ENCODE assay signal across 8 cellular contexts in genomic region chr1:113811353-113811887, GRCh38. TPM values are rescaled to one million over a fixed set of nuclear protein-coding genes. Genes with fewer than 3 reads are reported as not detected.
DNase-seq lines count a peak whose midpoint lies in the region; ATAC-seq and TF ChIP-seq lines count a peak whose summit lies in the region.

No MANE protein-coding gene starts in this region.

- H3K4me1 ChIP-seq in osteoblast (ENCODE audit: insufficient read depth, low read length): peaks cover 15% of the 10 kb centered on the region

- no peaks in the 10 kb centered on the region for H3K9me3 Mint-ChIP-seq in activated T-helper 2 cell treated with anti-CD3 and anti-CD28 coated beads, Interferon-gamma antibody, Interleukin-2, Interleukin-4, amounts not matched to agents 10 μg/mL and 5 μg/mL and 100 μg/mL, durations not matched to agents 14 hours and 24 hours and 36 hours
- H3K9me3 Mint-ChIP-seq in glutamatergic neuron (ENCODE audit: unreplicated experiment): peaks cover 9% of the 10 kb centered on the region

- peak overlapping the region; percentile 95 for H3K27ac Mint-ChIP-seq in activated T-helper 2 cell treated with anti-CD3 and anti-CD28 coated beads, Interferon-gamma antibody, Interleukin-2, Interleukin-4, amounts not matched to agents 10 μg/mL and 5 μg/mL and 100 μg/mL, durations not matched to agents 14 hours and 24 hours and 36 hours
- H3K27ac Mint-ChIP-seq in glutamatergic neuron (ENCODE audit: unreplicated experiment): peak overlapping the region; percentile 93

- no peaks in the 10 kb centered on the region for H3K9me3 ChIP-seq in osteoblast (ENCODE audit: low read depth, low read length)

- no peaks in the 10 kb centered on the region for H3K27me3 ChIP-seq in osteoblast (ENCODE audit: insufficient read depth, low read length)

- H3K36me3 ChIP-seq in osteoblast (ENCODE audit: insufficient read depth, low read length): no peaks in the 10 kb centered on the region

- peak overlapping the region; percentile 97 for H3K4me3 Mint-ChIP-seq in activated T-helper 2 cell treated with anti-CD3 and anti-CD28 coated beads, Interferon-gamma antibody, Interleukin-2, Interleukin-4, amounts not matched to agents 10 μg/mL and 5 μg/mL and 100 μg/mL, durations not matched to agents 14 hours and 24 hours and 36 hours (ENCODE audit: low read depth)
- peak overlapping the region; percentile 99 for H3K4me3 Mint-ChIP-seq in glutamatergic neuron (ENCODE audit: unreplicated experiment)

- peaks cover 9% of the 10 kb centered on the region for H4K20me1 ChIP-seq in osteoblast (ENCODE audit: insufficient read depth, low read length)

- peak overlapping the region; percentile 97 for H3K4me3 ChIP-seq in osteoblast (ENCODE audit: insufficient read depth, low read length)

- H2AFZ ChIP-seq in osteoblast (ENCODE audit: low read length): peak overlapping the region; percentile 93

- H3K27me3 Mint-ChIP-seq in activated T-helper 2 cell treated with anti-CD3 and anti-CD28 coated beads, Interferon-gamma antibody, Interleukin-2, Interleukin-4, amounts not matched to agents 10 μg/mL and 5 μg/mL and 100 μg/mL, durations not matched to agents 14 hours and 24 hours and 36 hours (ENCODE audit: low read depth): no peaks in the 10 kb centered on the region
- peaks cover 14% of the 10 kb centered on the region for H3K27me3 Mint-ChIP-seq in glutamatergic neuron (ENCODE audit: unreplicated experiment)

- H3K27ac ChIP-seq in osteoblast (ENCODE audit: low read depth, low read length): peak overlapping the region; percentile 80

- peak; percentile 40 for DNase-seq in EL
- peak; percentile 57 for DNase-seq in NCI-H146 (lab: John Stamatoyannopoulos, UW)
- DNase-seq in activated T-helper 2 cell treated with anti-CD3 and anti-CD28 coated beads, Interferon-gamma antibody, Interleukin-2, Interleukin-4, amounts not matched to agents 10 μg/mL and 5 μg/mL and 100 μg/mL, durations not matched to agents 14 hours and 24 hours and 36 hours (ENCODE audit: low spot score): peak; percentile 30
- DNase-seq in glutamatergic neuron: peak; percentile 31
- DNase-seq in osteoblast (ENCODE audit: insufficient read length, low spot score, missing footprints): peak; percentile 80
- DNase-seq in amniotic stem cell (lab: John Stamatoyannopoulos, UW): no peak

- H3K4me2 ChIP-seq in osteoblast (ENCODE audit: insufficient read depth, low read length): peak overlapping the region; percentile 92

- H3K4me1 Mint-ChIP-seq in activated T-helper 2 cell treated with anti-CD3 and anti-CD28 coated beads, Interferon-gamma antibody, Interleukin-2, Interleukin-4, amounts not matched to agents 10 μg/mL and 5 μg/mL and 100 μg/mL, durations not matched to agents 14 hours and 24 hours and 36 hours (ENCODE audit: low read depth): peaks cover 27% of the 10 kb centered on the region
- H3K4me1 Mint-ChIP-seq in glutamatergic neuron (ENCODE audit: low read depth, unreplicated experiment): peaks cover 7% of the 10 kb centered on the region

- H3K36me3 Mint-ChIP-seq in activated T-helper 2 cell treated with anti-CD3 and anti-CD28 coated beads, Interferon-gamma antibody, Interleukin-2, Interleukin-4, amounts not matched to agents 10 μg/mL and 5 μg/mL and 100 μg/mL, durations not matched to agents 14 hours and 24 hours and 36 hours (ENCODE audit: low read depth): peaks cover 50% of the 10 kb centered on the region
- no peaks in the 10 kb centered on the region for H3K36me3 Mint-ChIP-seq in glutamatergic neuron (ENCODE audit: unreplicated experiment)

- TF ChIP-seq CTCF in glutamatergic neuron (IDR thresholded peaks at IDR 0.05; ENCODE audit: partially characterized antibody, unreplicated experiment) (no peak), osteoblast (IDR thresholded peaks at IDR 0.05; ENCODE audit: extremely low read depth, low read depth, low read length) (no peak)

- intact Hi-C loops in activated T-helper 2 cell treated with anti-CD3 and anti-CD28 coated beads, Interferon-gamma antibody, Interleukin-2, Interleukin-4, amounts not matched to agents 10 μg/mL and 5 μg/mL and 100 μg/mL, durations not matched to agents 14 hours and 24 hours and 36 hours (cut with micrococcal nuclease): no loop called here

- peaks cover 56% of the 10 kb centered on the region for H3K79me2 ChIP-seq in osteoblast (ENCODE audit: insufficient read depth, low read length)

- ATAC-seq in GM21723 (IDR thresholded peaks at IDR 0.05; ENCODE audit: unreplicated experiment): peak; percentile 44
- ATAC-seq in HG03342 (IDR thresholded peaks at IDR 0.05; ENCODE audit: unreplicated experiment): no peak

RNA-seq across cellular contexts. Expression of gene RSBN1, which starts 0.9 kb away (rescaled TPM):
- 21.5 and 23.4 TPM in 2 replicates for total RNA-seq in activated T-helper 2 cell treated with anti-CD3 and anti-CD28 coated beads, Interferon-gamma antibody, Interleukin-2, Interleukin-4, amounts not matched to agents 10 μg/mL and 5 μg/mL and 100 μg/mL, durations not matched to agents 14 hours and 24 hours and 36 hours
- total RNA-seq in glutamatergic neuron (ENCODE audit: unreplicated experiment) (35.2 TPM), osteoblast (14.5 and 15.3 TPM in 2 replicates)

RNA-seq across cellular contexts. Expression of gene PHTF1, which starts 52.1 kb away (rescaled TPM):
- 22.0 and 22.5 TPM in 2 replicates for total RNA-seq in activated T-helper 2 cell treated with anti-CD3 and anti-CD28 coated beads, Interferon-gamma antibody, Interleukin-2, Interleukin-4, amounts not matched to agents 10 μg/mL and 5 μg/mL and 100 μg/mL, durations not matched to agents 14 hours and 24 hours and 36 hours
- total RNA-seq in glutamatergic neuron (ENCODE audit: unreplicated experiment): 107 TPM
- 41.6 and 42.4 TPM in 2 replicates for total RNA-seq in osteoblast
